Comparison of ENCODE assay signal across 1 cellular context in the genomic region with DNA sequence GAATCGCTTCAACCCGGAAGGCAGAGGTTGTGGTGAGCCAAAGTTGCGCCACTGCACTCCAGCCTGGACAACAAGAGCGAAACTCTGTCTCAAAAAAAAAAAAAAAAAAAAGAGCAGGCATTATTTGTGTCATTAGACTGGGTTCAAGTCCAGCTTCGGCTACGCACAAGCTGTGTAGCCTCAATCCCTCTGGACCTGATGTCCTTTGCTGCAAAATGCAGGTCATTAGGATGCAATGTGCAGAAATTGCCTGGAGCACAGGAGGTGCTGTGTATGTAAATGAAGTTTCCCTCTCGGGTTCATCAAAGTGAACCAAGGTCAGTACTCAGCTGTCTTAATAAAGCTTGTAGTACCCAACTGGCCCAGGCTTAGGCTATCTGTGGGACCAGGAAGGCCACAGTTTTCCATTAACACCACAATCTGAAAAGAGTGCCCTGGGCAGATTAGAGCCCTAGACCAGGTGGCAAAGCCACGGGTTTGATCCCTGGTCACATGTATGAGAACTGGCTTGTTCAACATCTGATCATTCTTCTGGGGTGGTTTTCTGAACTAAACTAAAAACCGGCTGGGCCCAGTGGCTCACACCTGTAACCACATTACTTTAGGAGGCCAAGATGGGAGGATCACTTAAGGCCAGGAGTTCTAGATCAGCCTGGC.
A peak's percentile ranks its signal among the peaks of the same experiment; 100 is the strongest.
TF ChIP-seq lines count a peak whose summit lies in the region.

No MANE protein-coding gene starts in this region.

TF ChIP-seq in HepG2, 621 proteins besides CTCF, POLR2A, EP300 and RAD21 (continued from another document):
- TF ChIP-seq, protein P1, sequence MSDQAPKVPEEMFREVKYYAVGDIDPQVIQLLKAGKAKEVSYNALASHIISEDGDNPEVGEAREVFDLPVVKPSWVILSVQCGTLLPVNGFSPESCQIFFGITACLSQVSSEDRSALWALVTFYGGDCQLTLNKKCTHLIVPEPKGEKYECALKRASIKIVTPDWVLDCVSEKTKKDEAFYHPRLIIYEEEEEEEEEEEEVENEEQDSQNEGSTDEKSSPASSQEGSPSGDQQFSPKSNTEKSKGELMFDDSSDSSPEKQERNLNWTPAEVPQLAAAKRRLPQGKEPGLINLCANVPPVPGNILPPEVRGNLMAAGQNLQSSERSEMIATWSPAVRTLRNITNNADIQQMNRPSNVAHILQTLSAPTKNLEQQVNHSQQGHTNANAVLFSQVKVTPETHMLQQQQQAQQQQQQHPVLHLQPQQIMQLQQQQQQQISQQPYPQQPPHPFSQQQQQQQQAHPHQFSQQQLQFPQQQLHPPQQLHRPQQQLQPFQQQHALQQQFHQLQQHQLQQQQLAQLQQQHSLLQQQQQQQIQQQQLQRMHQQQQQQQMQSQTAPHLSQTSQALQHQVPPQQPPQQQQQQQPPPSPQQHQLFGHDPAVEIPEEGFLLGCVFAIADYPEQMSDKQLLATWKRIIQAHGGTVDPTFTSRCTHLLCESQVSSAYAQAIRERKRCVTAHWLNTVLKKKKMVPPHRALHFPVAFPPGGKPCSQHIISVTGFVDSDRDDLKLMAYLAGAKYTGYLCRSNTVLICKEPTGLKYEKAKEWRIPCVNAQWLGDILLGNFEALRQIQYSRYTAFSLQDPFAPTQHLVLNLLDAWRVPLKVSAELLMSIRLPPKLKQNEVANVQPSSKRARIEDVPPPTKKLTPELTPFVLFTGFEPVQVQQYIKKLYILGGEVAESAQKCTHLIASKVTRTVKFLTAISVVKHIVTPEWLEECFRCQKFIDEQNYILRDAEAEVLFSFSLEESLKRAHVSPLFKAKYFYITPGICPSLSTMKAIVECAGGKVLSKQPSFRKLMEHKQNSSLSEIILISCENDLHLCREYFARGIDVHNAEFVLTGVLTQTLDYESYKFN (CRISPR knock-in tag; conservative IDR thresholded peaks at IDR 0.05): no peak
- 0 out of 2 replicates have a peak, but pooled peaks have one; percentile 9 for TF ChIP-seq NR2C2 (CRISPR knock-in tag; IDR thresholded peaks at IDR 0.05; ENCODE audit: borderline replicate concordance)
TF ChIP-seq in HepG2: peak in this region for 56.
